16 cellular contexts compared by ENCODE assay signal in the genomic region with DNA sequence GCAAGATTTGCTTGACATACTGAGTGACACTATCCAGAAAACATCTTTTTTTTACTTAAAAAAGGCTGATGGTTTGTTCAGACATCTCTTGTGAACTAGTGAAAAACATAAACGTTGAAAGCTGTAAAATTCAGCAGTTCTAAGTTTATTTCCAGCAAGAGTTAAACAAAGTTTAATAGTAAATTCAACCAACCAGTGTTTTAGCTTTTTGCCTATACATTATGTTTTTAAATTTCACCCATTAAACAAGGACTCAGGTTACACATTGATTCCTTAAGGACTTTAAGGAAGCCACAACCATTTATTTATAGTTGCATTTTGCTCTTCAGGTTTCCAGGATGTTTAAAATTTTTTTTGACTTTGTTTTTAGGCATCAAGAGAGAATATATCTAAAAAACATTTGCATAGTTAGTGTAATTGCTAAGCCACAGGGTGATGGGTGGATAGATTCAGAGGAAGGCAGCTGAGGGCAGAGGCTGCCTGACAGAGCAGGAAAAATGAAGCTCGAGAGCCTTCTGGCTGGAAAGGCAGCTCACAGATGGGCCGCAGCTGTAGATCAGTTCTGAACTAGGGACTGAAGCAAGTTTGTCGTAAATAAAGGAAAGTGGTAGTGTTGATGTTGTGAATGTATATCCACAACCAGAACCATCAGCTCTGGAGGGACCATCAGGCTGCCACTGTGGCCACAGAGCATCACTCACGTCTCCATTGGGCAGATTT. TPM values are rescaled to one million over a fixed set of nuclear protein-coding genes. Genes with fewer than 3 reads are reported as not detected.
DNase-seq lines count a peak whose midpoint lies in the region; ATAC-seq and TF ChIP-seq lines count a peak whose summit lies in the region.
"Had no signal": no experiment of that assay in that cellular context is flagged by ENCODE, and none has a peak within 500 bp of the region (broad histone marks: within the 10 kb centered on the region; RNA-seq: fewer than 3 reads in every experiment).

No MANE protein-coding gene starts in this region.

- H3K4me3 Mint-ChIP-seq in CD8-positive, alpha-beta memory T cell: no peak overlapping the region
- H3K4me3 Mint-ChIP-seq: activated CD8-positive, alpha-beta T cell treated with anti-CD3 and anti-CD28 coated beads for 36 hours had no signal

- no peaks in the 10 kb centered on the region for H3K27me3 ChIP-seq in CD8-positive, alpha-beta memory T cell (ENCODE audit: insufficient read depth, low read length, poor library complexity, severe bottlenecking)
- H3K27me3 ChIP-seq in adipocyte (replicated peaks; ENCODE audit: control insufficient read depth, insufficient read depth, low read length) (no peaks in the 10 kb centered on the region), gastrocnemius medialis (no peaks in the 10 kb centered on the region), A673 (replicated peaks; ENCODE audit: insufficient read depth, low read depth, low read length, poor library complexity) (no peaks in the 10 kb centered on the region)
- H3K27me3 ChIP-seq in effector memory CD4-positive, alpha-beta T cell (replicated peaks; ENCODE audit: control insufficient read depth, insufficient read depth, low read length, poor library complexity, severe bottlenecking): no peaks in the 10 kb centered on the region

- peak overlapping the region in 3 of 8 donors; percentile 46 to 91 (median 86) for H3K27ac Mint-ChIP-seq in CD8-positive, alpha-beta memory T cell
- H3K27ac Mint-ChIP-seq: activated CD8-positive, alpha-beta T cell treated with anti-CD3 and anti-CD28 coated beads for 36 hours had no signal

- CTCF ChIA-PET in CD8-positive, alpha-beta memory T cell (lab: Charles Lee): no interaction called here
- CTCF ChIA-PET in A673 (lab: Charles Lee): no interaction called here

- peaks cover 27% of the 10 kb centered on the region for H3K4me1 ChIP-seq in CD8-positive, alpha-beta memory T cell (ENCODE audit: insufficient read depth, low read length)
- H3K4me1 ChIP-seq in adipocyte (ENCODE audit: control insufficient read depth, insufficient read depth, low read length) (peaks cover 17% of the 10 kb centered on the region), gastrocnemius medialis (peaks cover 4 to 16% of the 10 kb centered on the region in 2 donors), A673 (ENCODE audit: insufficient read depth, low read length, poor library complexity, severe bottlenecking) (no peaks in the 10 kb centered on the region)
- no peaks in the 10 kb centered on the region for H3K4me1 ChIP-seq in effector memory CD4-positive, alpha-beta T cell (ENCODE audit: control insufficient read depth, insufficient read depth, low read length, poor library complexity, severe bottlenecking)
- H3K4me1 ChIP-seq: prostate gland had no signal

- no peaks in the 10 kb centered on the region for H3K9me3 Mint-ChIP-seq in CD8-positive, alpha-beta memory T cell
- H3K9me3 Mint-ChIP-seq: activated CD8-positive, alpha-beta T cell treated with anti-CD3 and anti-CD28 coated beads for 36 hours had no signal

- H3K36me3 Mint-ChIP-seq in CD8-positive, alpha-beta memory T cell: peaks cover 0 to 64% (median 8%) of the 10 kb centered on the region in 3 donors

- no TSS peak for BruUV-seq in A673 (replicated peaks; lab: Mats Ljungman, UMichigan)

- H3K36me3 ChIP-seq in CD8-positive, alpha-beta memory T cell (ENCODE audit: insufficient read depth, low read length): peaks cover 8% of the 10 kb centered on the region
- H3K36me3 ChIP-seq in adipocyte (ENCODE audit: control insufficient read depth, insufficient read depth, low read length, severe bottlenecking) (peaks cover 18% of the 10 kb centered on the region), gastrocnemius medialis (peaks cover 0 to 32% of the 10 kb centered on the region in 2 donors), A673 (ENCODE audit: insufficient read depth, low read length, poor library complexity, severe bottlenecking) (peaks cover 9% of the 10 kb centered on the region)
- H3K36me3 ChIP-seq in effector memory CD4-positive, alpha-beta T cell (ENCODE audit: control insufficient read depth, insufficient read depth, low read length): peaks cover 20% of the 10 kb centered on the region
- H3K36me3 ChIP-seq: prostate gland had no signal

- H3K9me3 ChIP-seq in CD8-positive, alpha-beta memory T cell (ENCODE audit: low read length): no peaks in the 10 kb centered on the region
- H3K9me3 ChIP-seq in adipocyte (ENCODE audit: control insufficient read depth, low read length): no peaks in the 10 kb centered on the region
- no peaks in the 10 kb centered on the region for H3K9me3 ChIP-seq in gastrocnemius medialis
- H3K9me3 ChIP-seq in effector memory CD4-positive, alpha-beta T cell (ENCODE audit: control insufficient read depth, low read length): no peaks in the 10 kb centered on the region
- H3K9me3 ChIP-seq in A673 (ENCODE audit: low read depth, low read length, poor library complexity, severe bottlenecking): no peaks in the 10 kb centered on the region
- H3K9me3 ChIP-seq: prostate gland had no signal

- POLR2A ChIA-PET in CD8-positive, alpha-beta memory T cell (lab: Charles Lee): no interaction called here
- POLR2A ChIA-PET in A673 (lab: Charles Lee; ENCODE audit: low non-redundant PET): interaction anchor here (0.6 kb wide), 1 partner anchor 10 kb away, joined by 3 read pairs; the partner anchor contains the start of genes PI4KA and SNAP29

- H3K4me3 ChIP-seq in CD8-positive, alpha-beta memory T cell (ENCODE audit: low read length): no peak overlapping the region
- H3K4me3 ChIP-seq in adipocyte (ENCODE audit: low read length) (no peak overlapping the region), gastrocnemius medialis (no peak overlapping the region), A673 (ENCODE audit: low read depth, low read length, poor library complexity, severe bottlenecking) (no peak overlapping the region)
- no peak overlapping the region for H3K4me3 ChIP-seq in effector memory CD4-positive, alpha-beta T cell (ENCODE audit: insufficient read depth, low read depth, low read length, poor library complexity, severe bottlenecking)
- H3K4me3 ChIP-seq: GM23248, prostate gland had no signal

- intact Hi-C loops in gastrocnemius medialis (cut with DNase I; ENCODE audit: low total_unique reads) (no loop called here), A673 (cut with micrococcal nuclease; ENCODE audit: unreplicated experiment) (no loop called here)

- in situ Hi-C loops in gastrocnemius medialis (cut with MboI; ENCODE audit: low sequenced_read_pairs in 4 of 4): no loop called here

- no peak for TF ChIP-seq POLR2A in gastrocnemius medialis (IDR thresholded peaks at IDR 0.05)

- peaks cover 18 to 44% (median 21%) of the 10 kb centered on the region in 3 donors for H3K4me1 Mint-ChIP-seq in CD8-positive, alpha-beta memory T cell

- no peaks in the 10 kb centered on the region for H3K27me3 Mint-ChIP-seq in CD8-positive, alpha-beta memory T cell
- H3K27me3 Mint-ChIP-seq: activated CD8-positive, alpha-beta T cell treated with anti-CD3 and anti-CD28 coated beads for 36 hours had no signal

- no peak for TF ChIP-seq CTCF in gastrocnemius medialis (IDR thresholded peaks at IDR 0.05 in 4 of 5, conservative IDR thresholded peaks at IDR 0.05 in 1 of 5)
- no peak for TF ChIP-seq CTCF in A673 (conservative IDR thresholded peaks at IDR 0.05; ENCODE audit: low read depth, low read length)

- no peak for ATAC-seq in gastrocnemius medialis
- ATAC-seq: activated CD8-positive, alpha-beta T cell treated with anti-CD3 and anti-CD28 coated beads for 36 hours had no signal

- DNase-seq in CD8-positive, alpha-beta memory T cell: no peak
- DNase-seq in adipocyte (ENCODE audit: low read depth) (no peak), left kidney (ENCODE audit: low read depth, low spot score) (peak; percentile 31), gastrocnemius medialis (no peak), A673 (ENCODE audit: low spot score) (no peak)
- no peak for DNase-seq in activated T-cell treated with anti-CD3 and anti-CD28 coated beads, Interleukin-2, amount 50 U/mL, for 48 hours
- DNase-seq in effector memory CD4-positive, alpha-beta T cell: no peak
- DNase-seq: activated CD8-positive, alpha-beta T cell treated with anti-CD3 and anti-CD28 coated beads for 36 hours; activated gamma-delta T cell; GM23248; KBM-7; mesendoderm; NCI-H187 treated with DMSO at 0.1 percent for 48 hours; stimulated activated CD4-positive, alpha-beta T cell treated with anti-CD3 and anti-CD28 coated beads, Interleukin-4, amount 100 ng/mL, for 1 hour; T-helper 9 cell had no signal

- H3K9ac ChIP-seq in adipocyte (ENCODE audit: low read length): peak overlapping the region; percentile 53

- H3K27ac ChIP-seq in CD8-positive, alpha-beta memory T cell (ENCODE audit: low read depth, low read length): peak overlapping the region; percentile 85
- H3K27ac ChIP-seq in gastrocnemius medialis: peak overlapping the region in 3 of 4 donors; percentile 71 to 84 (median 73)
- H3K27ac ChIP-seq in effector memory CD4-positive, alpha-beta T cell (ENCODE audit: insufficient read depth, low read length, poor library complexity, severe bottlenecking): no peak overlapping the region
- no peak overlapping the region for H3K27ac ChIP-seq in A673 (ENCODE audit: low read depth, low read length, poor library complexity, severe bottlenecking)
- H3K27ac ChIP-seq: GM23248 had no signal

RNA-seq across cellular contexts. Expression of gene SNAP29, which starts 9.6 kb away (rescaled TPM):
- total RNA-seq in CD8-positive, alpha-beta memory T cell: 10 to 100 TPM; 21.9 to 23.3 TPM
- polyA plus RNA-seq in CD8-positive, alpha-beta memory T cell: 26.0 TPM
- total RNA-seq in gastrocnemius medialis (10 to 100 TPM; 22.1 to 41.1 (median 28.7) TPM), A673 (2021) (34.0 and 35.3 TPM in 2 replicates)

RNA-seq across cellular contexts. Expression of gene PI4KA, which starts 9.8 kb away (rescaled TPM):
- 10 to 100 TPM; 64.9 to 65.5 TPM for total RNA-seq in CD8-positive, alpha-beta memory T cell
- 65.8 TPM for polyA plus RNA-seq in CD8-positive, alpha-beta memory T cell
- total RNA-seq in gastrocnemius medialis (10 to 100 TPM; 40.1 to 59.7 (median 45.4) TPM), A673 (2021) (71.6 and 74.9 TPM in 2 replicates)

RNA-seq across cellular contexts. Expression of gene CRKL, which starts 48.8 kb away (rescaled TPM):
- 10 to 100 TPM; 94.0 to 98.1 TPM for total RNA-seq in CD8-positive, alpha-beta memory T cell
- 54.5 TPM for polyA plus RNA-seq in CD8-positive, alpha-beta memory T cell
- total RNA-seq in gastrocnemius medialis (100 to 1,000 TPM in 1 of 4 donors, 10 to 100 TPM in 3; 73.3 to 109 (median 84.7) TPM), A673 (2021) (79.0 and 82.5 TPM in 2 replicates)

Comparison
In these comparisons a context has a peak if more than half of its experiments do, and no peak if none do; other contexts are left out.
1. H3K27ac ChIP-seq: peak in CD8-positive, alpha-beta memory T cell (single experiment) and gastrocnemius medialis (3 of 4); none in effector memory CD4-positive, alpha-beta T cell (single experiment) and A673 (single experiment).